13 cellular contexts compared by ENCODE assay signal in the genomic region with DNA sequence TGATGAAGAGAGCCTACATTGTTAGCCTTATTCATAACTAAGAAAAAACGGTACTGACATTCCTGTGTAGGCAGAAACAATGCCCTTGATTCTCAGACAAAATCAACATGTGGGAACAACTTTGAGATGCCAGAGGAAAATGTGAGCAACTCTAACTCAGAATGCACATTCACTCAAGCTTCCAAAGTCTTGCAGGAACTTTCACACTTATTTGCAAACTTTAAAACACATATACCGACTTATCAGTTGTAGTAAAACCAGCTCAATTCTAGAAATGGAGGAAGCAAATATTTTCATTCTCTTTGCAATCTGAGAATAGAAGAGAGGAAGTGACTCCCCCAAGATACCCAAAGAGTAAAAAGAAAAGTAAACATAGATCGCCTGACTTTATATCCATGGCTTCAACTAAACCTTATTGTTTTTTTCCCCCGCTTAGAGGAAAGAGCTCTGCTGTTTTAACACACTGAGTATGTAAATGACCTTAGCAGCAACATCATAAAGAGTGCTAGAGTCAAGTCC.
DNase-seq lines count a peak whose midpoint lies in the region; ATAC-seq, FAIRE-seq and TF ChIP-seq lines count a peak whose summit lies in the region.
"Had no signal": no experiment of that assay in that cellular context is flagged by ENCODE, and none has a peak within 500 bp of the region (broad histone marks: within the 10 kb centered on the region; RNA-seq: fewer than 3 reads in every experiment).

No MANE protein-coding gene starts in this region.

- no peak for TF ChIP-seq CTCF in bronchial epithelial cell (IDR thresholded peaks at IDR 0.05; ENCODE audit: insufficient read depth, low read length, severe bottlenecking)
- TF ChIP-seq CTCF in mucosa of descending colon (IDR thresholded peaks at IDR 0.05) = no peak
- TF ChIP-seq CTCF in glutamatergic neuron (IDR thresholded peaks at IDR 0.05; ENCODE audit: partially characterized antibody, unreplicated experiment) = no peak

- H3K36me3 Mint-ChIP-seq in glutamatergic neuron (ENCODE audit: unreplicated experiment) = no peaks in the 10 kb centered on the region

- DNase-seq in bronchial epithelial cell (ENCODE audit: low read depth) (peak; percentile 13), mucosa of descending colon (no peak), NCI-H345 treated with DMSO at 0.1 percent for 48 hours (lab: John Stamatoyannopoulos, UW; ENCODE audit: unreplicated experiment) (no peak), glutamatergic neuron (no peak), T-helper 9 cell (no peak), kidney tubule cell (ENCODE audit: low spot score) (no peak)
- DNase-seq: HFFc6, NCI-H526, occipital lobe, thyroid gland had no signal

- no peak for FAIRE-seq in bronchial epithelial cell (lab: Jason Lieb, UNC)

- no peak overlapping the region for H3K4me3 Mint-ChIP-seq in glutamatergic neuron (ENCODE audit: unreplicated experiment)
- H3K4me3 Mint-ChIP-seq: activated naive CD8-positive, alpha-beta T cell; HFFc6 had no signal

- H3K27ac Mint-ChIP-seq in glutamatergic neuron (ENCODE audit: unreplicated experiment) = no peak overlapping the region
- H3K27ac Mint-ChIP-seq: activated naive CD8-positive, alpha-beta T cell; HFFc6 had no signal

- no peaks in the 10 kb centered on the region for H3K36me3 ChIP-seq in bronchial epithelial cell (ENCODE audit: control insufficient read depth, insufficient read depth, low read length)
- H3K36me3 ChIP-seq in mucosa of descending colon (ENCODE audit: low read depth) = no peaks in the 10 kb centered on the region
- H3K36me3 ChIP-seq: thyroid gland had no signal

- intact Hi-C loops in mucosa of descending colon (cut with DNase I, micrococcal nuclease) = no loop called here

- no peaks in the 10 kb centered on the region for H3K9me3 ChIP-seq in mucosa of descending colon
- H3K9me3 ChIP-seq: thyroid gland had no signal

- peak; percentile 73 for ATAC-seq in GM18502 (IDR thresholded peaks at IDR 0.05; ENCODE audit: poor library complexity, unreplicated experiment)
- ATAC-seq in HG03354 (IDR thresholded peaks at IDR 0.05; ENCODE audit: poor library complexity, severe bottlenecking, unreplicated experiment) = peak; percentile 43
- peak; percentile 45 for ATAC-seq in mucosa of descending colon

- H3K4me1 ChIP-seq in mucosa of descending colon (ENCODE audit: low read depth) = peaks cover 7% of the 10 kb centered on the region

- H3K4me1 Mint-ChIP-seq in glutamatergic neuron (ENCODE audit: low read depth, unreplicated experiment) = peaks cover 3% of the 10 kb centered on the region

- H3K4me3 ChIP-seq in bronchial epithelial cell (ENCODE audit: low read depth, low read length) = no peak overlapping the region
- H3K4me3 ChIP-seq in mucosa of descending colon = no peak overlapping the region
- H3K4me3 ChIP-seq: thyroid gland had no signal

- no peaks in the 10 kb centered on the region for H3K9me3 Mint-ChIP-seq in glutamatergic neuron (ENCODE audit: unreplicated experiment)
- H3K9me3 Mint-ChIP-seq: HFFc6 had no signal

- no peaks in the 10 kb centered on the region for H3K27me3 ChIP-seq in bronchial epithelial cell (ENCODE audit: control insufficient read depth, insufficient read depth, low read length)
- H3K27me3 ChIP-seq: thyroid gland had no signal

- H3K27me3 Mint-ChIP-seq in glutamatergic neuron (ENCODE audit: unreplicated experiment) = no peaks in the 10 kb centered on the region
- H3K27me3 Mint-ChIP-seq: activated naive CD8-positive, alpha-beta T cell had no signal
